19 cellular contexts compared by ENCODE assay signal in genomic region chr19:43416951-43417623, GRCh38. TPM values are rescaled to one million over a fixed set of nuclear protein-coding genes. Genes with fewer than 3 reads are reported as not detected.
"Had no signal": no experiment of that assay in that cellular context is flagged by ENCODE, and none has a peak within 500 bp of the region (broad histone marks: within the 10 kb centered on the region; RNA-seq: fewer than 3 reads in every experiment).

No MANE protein-coding gene starts in this region.

- H3K4me1 ChIP-seq: pancreas, thyroid gland, vagina had no signal

- H3K9me3 Mint-ChIP-seq: activated CD4-positive, alpha-beta memory T cell treated with anti-CD3 and anti-CD28 coated beads, Interleukin-2, amount 10 ng/mL, durations not matched to agents 7 days and 5 days; neural crest cell; T-helper 2 cell treated with Interferon-gamma antibody and Interleukin-4, amounts not matched to agents 5 μg/mL and 100 μg/mL, for 36 hours had no signal

- H3K4me3 Mint-ChIP-seq: activated CD4-positive, alpha-beta memory T cell treated with anti-CD3 and anti-CD28 coated beads, Interleukin-2, amount 10 ng/mL, durations not matched to agents 7 days and 5 days; activated CD4-positive, alpha-beta T cell treated with anti-CD3 and anti-CD28 coated beads for 36 hours; activated naive CD8-positive, alpha-beta T cell; brain; endodermal cell; neural crest cell; T-helper 2 cell treated with Interferon-gamma antibody and Interleukin-4, amounts not matched to agents 5 μg/mL and 100 μg/mL, for 36 hours had no signal

- H3K4me1 Mint-ChIP-seq: activated CD4-positive, alpha-beta memory T cell treated with anti-CD3 and anti-CD28 coated beads, Interleukin-2, amount 10 ng/mL, durations not matched to agents 7 days and 5 days; activated CD4-positive, alpha-beta T cell treated with anti-CD3 and anti-CD28 coated beads for 36 hours; brain; endodermal cell; neural crest cell had no signal

- H3K36me3 ChIP-seq: pancreas, thyroid gland, vagina had no signal

- H3K27ac Mint-ChIP-seq: activated CD4-positive, alpha-beta memory T cell treated with anti-CD3 and anti-CD28 coated beads, Interleukin-2, amount 10 ng/mL, durations not matched to agents 7 days and 5 days; activated CD4-positive, alpha-beta T cell treated with anti-CD3 and anti-CD28 coated beads for 36 hours; activated naive CD8-positive, alpha-beta T cell; brain; endodermal cell; T-helper 2 cell treated with Interferon-gamma antibody and Interleukin-4, amounts not matched to agents 5 μg/mL and 100 μg/mL, for 36 hours had no signal

- H3K9me3 ChIP-seq: pancreas, thyroid gland, vagina had no signal

- H3K27ac ChIP-seq: pancreas, thyroid gland, vagina, VCaP had no signal

- H3K27me3 Mint-ChIP-seq: activated CD4-positive, alpha-beta T cell treated with anti-CD3 and anti-CD28 coated beads for 36 hours; activated naive CD8-positive, alpha-beta T cell had no signal

- H3K4me3 ChIP-seq: pancreas, thyroid gland, vagina had no signal

- H3K36me3 Mint-ChIP-seq: brain had no signal

- DNase-seq: activated CD4-positive, alpha-beta memory T cell treated with anti-CD3 and anti-CD28 coated beads, Interleukin-2, amount 10 ng/mL, durations not matched to agents 7 days and 5 days; activated CD4-positive, alpha-beta T cell treated with anti-CD3 and anti-CD28 coated beads for 36 hours; activated gamma-delta T cell; activated T-cell treated with anti-CD3 and anti-CD28 coated beads, Interleukin-2, amount 50 U/mL, for 48 hours; amygdala; cerebellar nuclear complex; dermis blood vessel endothelial cell; endodermal cell; pancreas; thyroid gland had no signal

- H3K27me3 ChIP-seq: pancreas, thyroid gland, vagina had no signal

- ATAC-seq: activated CD4-positive, alpha-beta T cell treated with anti-CD3 and anti-CD28 coated beads for 36 hours; esophagus mucosa; left lobe of liver; pancreas had no signal

RNA-seq across cellular contexts. Expression of gene TEX101, which starts 2.4 kb away (rescaled TPM):
- total RNA-seq: activated CD4-positive, alpha-beta memory T cell treated with anti-CD3 and anti-CD28 coated beads, Interleukin-2, amount 10 ng/mL, durations not matched to agents 7 days and 5 days; activated CD4-positive, alpha-beta T cell treated with anti-CD3 and anti-CD28 coated beads for 36 hours; dermis blood vessel endothelial cell; fibroblast of villous mesenchyme; left lobe of liver; neural crest cell; pancreas; vagina had no signal
- polyA plus RNA-seq: pancreas had no signal
